In genomic region chr17:61450641-61451537, GRCh38 we compare ENCODE assay signal across 13 cellular contexts. TPM values are rescaled to one million over a fixed set of nuclear protein-coding genes. Genes with fewer than 3 reads are reported as not detected.
DNase-seq lines count a peak whose midpoint lies in the region; TF ChIP-seq lines count a peak whose summit lies in the region.
"Had no signal": no experiment of that assay in that cellular context is flagged by ENCODE, and none has a peak within 500 bp of the region (broad histone marks: within the 10 kb centered on the region; RNA-seq: fewer than 3 reads in every experiment).

No MANE protein-coding gene starts in this region.

- H3K27me3 Mint-ChIP-seq in Calu3 (ENCODE audit: unreplicated experiment) = peaks cover 31% of the 10 kb centered on the region
- H3K27me3 Mint-ChIP-seq in endodermal cell (ENCODE audit: insufficient read depth) = peaks cover 90% of the 10 kb centered on the region
- peaks cover 90% of the 10 kb centered on the region for H3K27me3 Mint-ChIP-seq in neural crest cell (ENCODE audit: low read depth)

- BruUV-seq in Calu3 (replicated peaks; lab: Mats Ljungman, UMichigan) = no TSS peak

- H3K27ac ChIP-seq in HUES48 (ENCODE audit: low read depth, low read length) = no peak overlapping the region
- no peak overlapping the region for H3K27ac ChIP-seq in endodermal cell (ENCODE audit: low read depth, low read length)
- H3K27ac ChIP-seq: heart left ventricle had no signal

- peak overlapping the region; percentile 53 for H3K4me3 ChIP-seq in HUES48 (ENCODE audit: low read depth, low read length)
- H3K4me3 ChIP-seq in endodermal cell (ENCODE audit: low read length) = no peak overlapping the region

- H3K36me3 ChIP-seq in HUES48 (ENCODE audit: control insufficient read depth, insufficient read depth, low read length) = no peaks in the 10 kb centered on the region
- H3K36me3 ChIP-seq in endodermal cell (ENCODE audit: control insufficient read depth, insufficient read depth, low read length) = no peaks in the 10 kb centered on the region
- H3K36me3 ChIP-seq: heart left ventricle had no signal

- no peak overlapping the region for H3K27ac Mint-ChIP-seq in Calu3 (ENCODE audit: unreplicated experiment)
- H3K27ac Mint-ChIP-seq in endodermal cell = no peak overlapping the region
- no peak overlapping the region for H3K27ac Mint-ChIP-seq in neural crest cell (ENCODE audit: unreplicated experiment)

- no peaks in the 10 kb centered on the region for H3K36me3 Mint-ChIP-seq in Calu3 (ENCODE audit: insufficient read depth, unreplicated experiment)
- no peaks in the 10 kb centered on the region for H3K36me3 Mint-ChIP-seq in endodermal cell (ENCODE audit: low read depth)
- H3K36me3 Mint-ChIP-seq in neural crest cell (ENCODE audit: low read depth) = peaks cover 3% of the 10 kb centered on the region

- WGBS in endodermal cell (ENCODE audit: insufficient coverage in 1 of 2, insufficient read length in 1 of 2), 2 experiments = 43 to 48% methylated on average over 6 to 19 of the region's 19 CpGs

- CTCF ChIA-PET in Calu3 (lab: Charles Lee) = no interaction called here

- intact Hi-C loops in Calu3 (cut with micrococcal nuclease; ENCODE audit: unreplicated experiment) = no loop called here

- DNase-seq in Calu3 (no peak), endodermal cell (peak; percentile 88), neural crest cell (ENCODE audit: low read depth, low spot score) (no peak), NCI-H2196 treated with DMSO at 0.1 percent for 48 hours (lab: John Stamatoyannopoulos, UW; ENCODE audit: unreplicated experiment) (no peak), Ammon's horn (ENCODE audit: low spot score) (no peak), HK-2 (ENCODE audit: unreplicated experiment) (no peak)
- DNase-seq in effector CD8-positive, alpha-beta T cell (lab: John Stamatoyannopoulos, UW) = no peak
- DNase-seq: anterior cingulate cortex, COR-L47, heart left ventricle, NCI-H1105 treated with DMSO at 0.1 percent for 48 hours, RPMI8226 had no signal

- TF ChIP-seq CTCF in Calu3 (IDR thresholded peaks at IDR 0.05; ENCODE audit: unreplicated experiment) (no peak), endodermal cell (conservative IDR thresholded peaks at IDR 0.05) (peak; percentile 61), neural crest cell (conservative IDR thresholded peaks at IDR 0.05) (no peak)

- no peak overlapping the region for H3K9ac ChIP-seq in HUES48 (ENCODE audit: low read depth, low read length)
- H3K9ac ChIP-seq in endodermal cell (ENCODE audit: extremely low read depth, low read length, poor library complexity, severe bottlenecking) = no peak overlapping the region

- H3K4me1 Mint-ChIP-seq in Calu3 (ENCODE audit: low read depth, unreplicated experiment) (no peaks in the 10 kb centered on the region), endodermal cell (peaks cover 8% of the 10 kb centered on the region), neural crest cell (peaks cover 12% of the 10 kb centered on the region)

- 0 out of 2 replicates have a peak, but pooled peaks cover 6% of the 10 kb centered on the region for H3K4me1 ChIP-seq in HUES48 (ENCODE audit: control insufficient read depth, insufficient read depth, low read length)
- no peaks in the 10 kb centered on the region for H3K4me1 ChIP-seq in endodermal cell (ENCODE audit: control insufficient read depth, insufficient read depth, low read length)

- peaks cover 98% of the 10 kb centered on the region for H3K27me3 ChIP-seq in HUES48 (ENCODE audit: control insufficient read depth, insufficient read depth, low read length)
- H3K27me3 ChIP-seq in endodermal cell (ENCODE audit: control insufficient read depth, insufficient read depth, low read length, poor library complexity, severe bottlenecking) = peaks cover 95% of the 10 kb centered on the region

- H3K9me3 Mint-ChIP-seq in Calu3 (ENCODE audit: low read depth, unreplicated experiment) = no peaks in the 10 kb centered on the region
- H3K9me3 Mint-ChIP-seq in endodermal cell = no peaks in the 10 kb centered on the region
- H3K9me3 Mint-ChIP-seq in neural crest cell = no peaks in the 10 kb centered on the region

- H3K4me3 Mint-ChIP-seq in Calu3 (ENCODE audit: low read depth, unreplicated experiment) (peak overlapping the region; percentile 31), endodermal cell (peak overlapping the region; percentile 49), neural crest cell (peak overlapping the region; percentile 64)

- no peaks in the 10 kb centered on the region for H3K9me3 ChIP-seq in HUES48 (ENCODE audit: control insufficient read depth, insufficient read depth, low read length)
- H3K9me3 ChIP-seq in endodermal cell (ENCODE audit: control insufficient read depth, low read length) = no peaks in the 10 kb centered on the region
- H3K9me3 ChIP-seq: heart left ventricle had no signal

RNA-seq across cellular contexts. Expression of gene TBX4, which starts 1.3 kb away (rescaled TPM):
- not detected in 2 replicates for total RNA-seq in Calu3 (2022)
- total RNA-seq in endodermal cell = not detected
- polyA plus RNA-seq in endodermal cell (2013, experiment 1 of 2) = 1.5 TPM
- polyA plus RNA-seq in endodermal cell (2013, experiment 2 of 2) = 1.4 TPM
- total RNA-seq in neural crest cell = not detected in 2 replicates

RNA-seq across cellular contexts. Expression of gene TBX2, which starts 51.2 kb away (rescaled TPM):
- total RNA-seq in Calu3 (2022) (0.14 and 0.15 TPM in 2 replicates), endodermal cell (under 1 TPM in 1 of 2 donors, not detected in 1; 0.07 TPM), neural crest cell (16.1 and 18.7 TPM in 2 replicates)
- polyA plus RNA-seq in endodermal cell (2013, experiment 1 of 2) = 2.8 TPM
- 2.1 TPM for polyA plus RNA-seq in endodermal cell (2013, experiment 2 of 2)

Comparison
In these comparisons a context has a peak if more than half of its experiments do, and no peak if none do; other contexts are left out.
1. RNA of gene TBX2, which starts 51.2 kb away (total RNA-seq): 16.1 to 18.7 TPM in neural crest cell; 0.14 to 0.15 TPM in Calu3 and 0.07 TPM in endodermal cell; every median in the first group is over 10 times any median in the second.
2. Peak in every context shown above with its lines, with median percentiles within 50 percentile points of each other: H3K4me3 Mint-ChIP-seq.